2 cellular contexts compared by ENCODE assay signal in the genomic region with DNA sequence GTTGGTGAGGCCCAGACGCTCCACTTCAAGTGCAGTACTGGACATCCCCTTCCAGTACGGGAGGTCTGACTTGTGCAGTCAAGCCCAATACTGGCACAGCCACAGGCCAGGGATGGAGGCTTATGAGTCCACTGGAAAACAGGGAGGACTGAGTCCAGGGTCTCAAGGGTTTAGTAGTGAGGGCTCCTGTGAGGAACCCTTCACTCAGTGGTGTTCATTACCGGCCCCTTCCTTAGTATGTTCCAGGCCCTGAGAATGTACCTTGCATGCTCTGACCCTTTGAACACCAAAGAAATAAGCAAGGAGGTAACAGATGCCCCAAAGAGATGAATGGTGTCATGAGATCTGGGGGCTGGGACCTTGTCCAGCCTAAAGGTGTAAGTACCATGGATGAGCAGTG.
TF ChIP-seq lines count a peak whose summit lies in the region.

No MANE protein-coding gene starts in this region.

TF ChIP-seq in K562, 482 proteins besides CTCF, POLR2A, EP300 and RAD21:
- TF ChIP-seq HEY1 (CRISPR knock-in tag; IDR thresholded peaks at IDR 0.05; ENCODE audit: borderline replicate concordance) (no peak), RFX1 (IDR thresholded peaks at IDR 0.05) (no peak), SP2 (IDR thresholded peaks at IDR 0.05; ENCODE audit: extremely low read depth, low read depth, low read length, poor library complexity, severe bottlenecking) (no peak), NELFE (IDR thresholded peaks at IDR 0.05; ENCODE audit: insufficient read depth, insufficient read length) (no peak), SMARCE1 (IDR thresholded peaks at IDR 0.05) (no peak), ZNF184 (CRISPR knock-in tag; IDR thresholded peaks at IDR 0.05) (no peak), CREB1 (IDR thresholded peaks at IDR 0.05) (no peak), CREB1 (CRISPR knock-in tag; IDR thresholded peaks at IDR 0.05) (no peak), ZNF217 (CRISPR knock-in tag; IDR thresholded peaks at IDR 0.05) (no peak), FOXK2 (conservative IDR thresholded peaks at IDR 0.05 in 1 of 2, IDR thresholded peaks at IDR 0.05 in 1 of 2; ENCODE audit: low read depth in 2 of 2) (no peak), ELF4 (CRISPR knock-in tag; IDR thresholded peaks at IDR 0.05) (no peak), MEF2D (tag; conservative IDR thresholded peaks at IDR 0.05; ENCODE audit: low read depth) (no peak), SREBF2 (CRISPR knock-in tag; IDR thresholded peaks at IDR 0.05) (no peak), NEUROD1 (IDR thresholded peaks at IDR 0.05; ENCODE audit: borderline replicate concordance, low read depth, low read length, partially characterized antibody) (no peak)
- TF ChIP-seq, protein P1, sequence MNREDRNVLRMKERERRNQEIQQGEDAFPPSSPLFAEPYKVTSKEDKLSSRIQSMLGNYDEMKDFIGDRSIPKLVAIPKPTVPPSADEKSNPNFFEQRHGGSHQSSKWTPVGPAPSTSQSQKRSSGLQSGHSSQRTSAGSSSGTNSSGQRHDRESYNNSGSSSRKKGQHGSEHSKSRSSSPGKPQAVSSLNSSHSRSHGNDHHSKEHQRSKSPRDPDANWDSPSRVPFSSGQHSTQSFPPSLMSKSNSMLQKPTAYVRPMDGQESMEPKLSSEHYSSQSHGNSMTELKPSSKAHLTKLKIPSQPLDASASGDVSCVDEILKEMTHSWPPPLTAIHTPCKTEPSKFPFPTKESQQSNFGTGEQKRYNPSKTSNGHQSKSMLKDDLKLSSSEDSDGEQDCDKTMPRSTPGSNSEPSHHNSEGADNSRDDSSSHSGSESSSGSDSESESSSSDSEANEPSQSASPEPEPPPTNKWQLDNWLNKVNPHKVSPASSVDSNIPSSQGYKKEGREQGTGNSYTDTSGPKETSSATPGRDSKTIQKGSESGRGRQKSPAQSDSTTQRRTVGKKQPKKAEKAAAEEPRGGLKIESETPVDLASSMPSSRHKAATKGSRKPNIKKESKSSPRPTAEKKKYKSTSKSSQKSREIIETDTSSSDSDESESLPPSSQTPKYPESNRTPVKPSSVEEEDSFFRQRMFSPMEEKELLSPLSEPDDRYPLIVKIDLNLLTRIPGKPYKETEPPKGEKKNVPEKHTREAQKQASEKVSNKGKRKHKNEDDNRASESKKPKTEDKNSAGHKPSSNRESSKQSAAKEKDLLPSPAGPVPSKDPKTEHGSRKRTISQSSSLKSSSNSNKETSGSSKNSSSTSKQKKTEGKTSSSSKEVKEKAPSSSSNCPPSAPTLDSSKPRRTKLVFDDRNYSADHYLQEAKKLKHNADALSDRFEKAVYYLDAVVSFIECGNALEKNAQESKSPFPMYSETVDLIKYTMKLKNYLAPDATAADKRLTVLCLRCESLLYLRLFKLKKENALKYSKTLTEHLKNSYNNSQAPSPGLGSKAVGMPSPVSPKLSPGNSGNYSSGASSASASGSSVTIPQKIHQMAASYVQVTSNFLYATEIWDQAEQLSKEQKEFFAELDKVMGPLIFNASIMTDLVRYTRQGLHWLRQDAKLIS (CRISPR knock-in tag; IDR thresholded peaks at IDR 0.05): no peak
- TF ChIP-seq, protein P2, sequence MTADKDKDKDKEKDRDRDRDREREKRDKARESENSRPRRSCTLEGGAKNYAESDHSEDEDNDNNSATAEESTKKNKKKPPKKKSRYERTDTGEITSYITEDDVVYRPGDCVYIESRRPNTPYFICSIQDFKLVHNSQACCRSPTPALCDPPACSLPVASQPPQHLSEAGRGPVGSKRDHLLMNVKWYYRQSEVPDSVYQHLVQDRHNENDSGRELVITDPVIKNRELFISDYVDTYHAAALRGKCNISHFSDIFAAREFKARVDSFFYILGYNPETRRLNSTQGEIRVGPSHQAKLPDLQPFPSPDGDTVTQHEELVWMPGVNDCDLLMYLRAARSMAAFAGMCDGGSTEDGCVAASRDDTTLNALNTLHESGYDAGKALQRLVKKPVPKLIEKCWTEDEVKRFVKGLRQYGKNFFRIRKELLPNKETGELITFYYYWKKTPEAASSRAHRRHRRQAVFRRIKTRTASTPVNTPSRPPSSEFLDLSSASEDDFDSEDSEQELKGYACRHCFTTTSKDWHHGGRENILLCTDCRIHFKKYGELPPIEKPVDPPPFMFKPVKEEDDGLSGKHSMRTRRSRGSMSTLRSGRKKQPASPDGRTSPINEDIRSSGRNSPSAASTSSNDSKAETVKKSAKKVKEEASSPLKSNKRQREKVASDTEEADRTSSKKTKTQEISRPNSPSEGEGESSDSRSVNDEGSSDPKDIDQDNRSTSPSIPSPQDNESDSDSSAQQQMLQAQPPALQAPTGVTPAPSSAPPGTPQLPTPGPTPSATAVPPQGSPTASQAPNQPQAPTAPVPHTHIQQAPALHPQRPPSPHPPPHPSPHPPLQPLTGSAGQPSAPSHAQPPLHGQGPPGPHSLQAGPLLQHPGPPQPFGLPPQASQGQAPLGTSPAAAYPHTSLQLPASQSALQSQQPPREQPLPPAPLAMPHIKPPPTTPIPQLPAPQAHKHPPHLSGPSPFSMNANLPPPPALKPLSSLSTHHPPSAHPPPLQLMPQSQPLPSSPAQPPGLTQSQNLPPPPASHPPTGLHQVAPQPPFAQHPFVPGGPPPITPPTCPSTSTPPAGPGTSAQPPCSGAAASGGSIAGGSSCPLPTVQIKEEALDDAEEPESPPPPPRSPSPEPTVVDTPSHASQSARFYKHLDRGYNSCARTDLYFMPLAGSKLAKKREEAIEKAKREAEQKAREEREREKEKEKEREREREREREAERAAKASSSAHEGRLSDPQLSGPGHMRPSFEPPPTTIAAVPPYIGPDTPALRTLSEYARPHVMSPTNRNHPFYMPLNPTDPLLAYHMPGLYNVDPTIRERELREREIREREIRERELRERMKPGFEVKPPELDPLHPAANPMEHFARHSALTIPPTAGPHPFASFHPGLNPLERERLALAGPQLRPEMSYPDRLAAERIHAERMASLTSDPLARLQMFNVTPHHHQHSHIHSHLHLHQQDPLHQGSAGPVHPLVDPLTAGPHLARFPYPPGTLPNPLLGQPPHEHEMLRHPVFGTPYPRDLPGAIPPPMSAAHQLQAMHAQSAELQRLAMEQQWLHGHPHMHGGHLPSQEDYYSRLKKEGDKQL (CRISPR knock-in tag; IDR thresholded peaks at IDR 0.05; ENCODE audit: borderline replicate concordance): no peak
- TF ChIP-seq, protein P3, sequence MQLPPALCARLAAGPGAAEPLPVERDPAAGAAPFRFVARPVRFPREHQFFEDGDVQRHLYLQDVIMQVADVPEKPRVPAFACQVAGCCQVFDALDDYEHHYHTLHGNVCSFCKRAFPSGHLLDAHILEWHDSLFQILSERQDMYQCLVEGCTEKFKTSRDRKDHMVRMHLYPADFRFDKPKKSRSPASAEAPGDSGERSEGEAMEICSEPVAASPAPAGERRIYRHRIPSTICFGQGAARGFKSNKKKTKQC (CRISPR knock-in tag; IDR thresholded peaks at IDR 0.05): no peak

TF ChIP-seq in WTC11, 78 proteins besides CTCF, POLR2A, EP300 and RAD21:
- TF ChIP-seq, protein P4, sequence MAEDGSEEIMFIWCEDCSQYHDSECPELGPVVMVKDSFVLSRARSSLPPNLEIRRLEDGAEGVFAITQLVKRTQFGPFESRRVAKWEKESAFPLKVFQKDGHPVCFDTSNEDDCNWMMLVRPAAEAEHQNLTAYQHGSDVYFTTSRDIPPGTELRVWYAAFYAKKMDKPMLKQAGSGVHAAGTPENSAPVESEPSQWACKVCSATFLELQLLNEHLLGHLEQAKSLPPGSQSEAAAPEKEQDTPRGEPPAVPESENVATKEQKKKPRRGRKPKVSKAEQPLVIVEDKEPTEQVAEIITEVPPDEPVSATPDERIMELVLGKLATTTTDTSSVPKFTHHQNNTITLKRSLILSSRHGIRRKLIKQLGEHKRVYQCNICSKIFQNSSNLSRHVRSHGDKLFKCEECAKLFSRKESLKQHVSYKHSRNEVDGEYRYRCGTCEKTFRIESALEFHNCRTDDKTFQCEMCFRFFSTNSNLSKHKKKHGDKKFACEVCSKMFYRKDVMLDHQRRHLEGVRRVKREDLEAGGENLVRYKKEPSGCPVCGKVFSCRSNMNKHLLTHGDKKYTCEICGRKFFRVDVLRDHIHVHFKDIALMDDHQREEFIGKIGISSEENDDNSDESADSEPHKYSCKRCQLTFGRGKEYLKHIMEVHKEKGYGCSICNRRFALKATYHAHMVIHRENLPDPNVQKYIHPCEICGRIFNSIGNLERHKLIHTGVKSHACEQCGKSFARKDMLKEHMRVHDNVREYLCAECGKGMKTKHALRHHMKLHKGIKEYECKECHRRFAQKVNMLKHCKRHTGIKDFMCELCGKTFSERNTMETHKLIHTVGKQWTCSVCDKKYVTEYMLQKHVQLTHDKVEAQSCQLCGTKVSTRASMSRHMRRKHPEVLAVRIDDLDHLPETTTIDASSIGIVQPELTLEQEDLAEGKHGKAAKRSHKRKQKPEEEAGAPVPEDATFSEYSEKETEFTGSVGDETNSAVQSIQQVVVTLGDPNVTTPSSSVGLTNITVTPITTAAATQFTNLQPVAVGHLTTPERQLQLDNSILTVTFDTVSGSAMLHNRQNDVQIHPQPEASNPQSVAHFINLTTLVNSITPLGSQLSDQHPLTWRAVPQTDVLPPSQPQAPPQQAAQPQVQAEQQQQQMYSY (CRISPR knock-in tag; IDR thresholded peaks at IDR 0.05): no peak
- TF ChIP-seq, protein P5, sequence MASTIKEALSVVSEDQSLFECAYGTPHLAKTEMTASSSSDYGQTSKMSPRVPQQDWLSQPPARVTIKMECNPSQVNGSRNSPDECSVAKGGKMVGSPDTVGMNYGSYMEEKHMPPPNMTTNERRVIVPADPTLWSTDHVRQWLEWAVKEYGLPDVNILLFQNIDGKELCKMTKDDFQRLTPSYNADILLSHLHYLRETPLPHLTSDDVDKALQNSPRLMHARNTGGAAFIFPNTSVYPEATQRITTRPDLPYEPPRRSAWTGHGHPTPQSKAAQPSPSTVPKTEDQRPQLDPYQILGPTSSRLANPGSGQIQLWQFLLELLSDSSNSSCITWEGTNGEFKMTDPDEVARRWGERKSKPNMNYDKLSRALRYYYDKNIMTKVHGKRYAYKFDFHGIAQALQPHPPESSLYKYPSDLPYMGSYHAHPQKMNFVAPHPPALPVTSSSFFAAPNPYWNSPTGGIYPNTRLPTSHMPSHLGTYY (CRISPR knock-in tag; IDR thresholded peaks at IDR 0.05): no peak
- no peak for TF ChIP-seq JAZF1 (CRISPR knock-in tag; IDR thresholded peaks at IDR 0.05)
- TF ChIP-seq, protein P6, sequence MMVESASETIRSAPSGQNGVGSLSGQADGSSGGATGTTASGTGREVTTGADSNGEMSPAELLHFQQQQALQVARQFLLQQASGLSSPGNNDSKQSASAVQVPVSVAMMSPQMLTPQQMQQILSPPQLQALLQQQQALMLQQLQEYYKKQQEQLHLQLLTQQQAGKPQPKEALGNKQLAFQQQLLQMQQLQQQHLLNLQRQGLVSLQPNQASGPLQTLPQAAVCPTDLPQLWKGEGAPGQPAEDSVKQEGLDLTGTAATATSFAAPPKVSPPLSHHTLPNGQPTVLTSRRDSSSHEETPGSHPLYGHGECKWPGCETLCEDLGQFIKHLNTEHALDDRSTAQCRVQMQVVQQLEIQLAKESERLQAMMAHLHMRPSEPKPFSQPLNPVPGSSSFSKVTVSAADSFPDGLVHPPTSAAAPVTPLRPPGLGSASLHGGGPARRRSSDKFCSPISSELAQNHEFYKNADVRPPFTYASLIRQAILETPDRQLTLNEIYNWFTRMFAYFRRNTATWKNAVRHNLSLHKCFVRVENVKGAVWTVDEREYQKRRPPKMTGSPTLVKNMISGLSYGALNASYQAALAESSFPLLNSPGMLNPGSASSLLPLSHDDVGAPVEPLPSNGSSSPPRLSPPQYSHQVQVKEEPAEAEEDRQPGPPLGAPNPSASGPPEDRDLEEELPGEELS (CRISPR knock-in tag; IDR thresholded peaks at IDR 0.05): no peak
- TF ChIP-seq ZNF423 (CRISPR knock-in tag; IDR thresholded peaks at IDR 0.05): no peak
- TF ChIP-seq, protein P7, sequence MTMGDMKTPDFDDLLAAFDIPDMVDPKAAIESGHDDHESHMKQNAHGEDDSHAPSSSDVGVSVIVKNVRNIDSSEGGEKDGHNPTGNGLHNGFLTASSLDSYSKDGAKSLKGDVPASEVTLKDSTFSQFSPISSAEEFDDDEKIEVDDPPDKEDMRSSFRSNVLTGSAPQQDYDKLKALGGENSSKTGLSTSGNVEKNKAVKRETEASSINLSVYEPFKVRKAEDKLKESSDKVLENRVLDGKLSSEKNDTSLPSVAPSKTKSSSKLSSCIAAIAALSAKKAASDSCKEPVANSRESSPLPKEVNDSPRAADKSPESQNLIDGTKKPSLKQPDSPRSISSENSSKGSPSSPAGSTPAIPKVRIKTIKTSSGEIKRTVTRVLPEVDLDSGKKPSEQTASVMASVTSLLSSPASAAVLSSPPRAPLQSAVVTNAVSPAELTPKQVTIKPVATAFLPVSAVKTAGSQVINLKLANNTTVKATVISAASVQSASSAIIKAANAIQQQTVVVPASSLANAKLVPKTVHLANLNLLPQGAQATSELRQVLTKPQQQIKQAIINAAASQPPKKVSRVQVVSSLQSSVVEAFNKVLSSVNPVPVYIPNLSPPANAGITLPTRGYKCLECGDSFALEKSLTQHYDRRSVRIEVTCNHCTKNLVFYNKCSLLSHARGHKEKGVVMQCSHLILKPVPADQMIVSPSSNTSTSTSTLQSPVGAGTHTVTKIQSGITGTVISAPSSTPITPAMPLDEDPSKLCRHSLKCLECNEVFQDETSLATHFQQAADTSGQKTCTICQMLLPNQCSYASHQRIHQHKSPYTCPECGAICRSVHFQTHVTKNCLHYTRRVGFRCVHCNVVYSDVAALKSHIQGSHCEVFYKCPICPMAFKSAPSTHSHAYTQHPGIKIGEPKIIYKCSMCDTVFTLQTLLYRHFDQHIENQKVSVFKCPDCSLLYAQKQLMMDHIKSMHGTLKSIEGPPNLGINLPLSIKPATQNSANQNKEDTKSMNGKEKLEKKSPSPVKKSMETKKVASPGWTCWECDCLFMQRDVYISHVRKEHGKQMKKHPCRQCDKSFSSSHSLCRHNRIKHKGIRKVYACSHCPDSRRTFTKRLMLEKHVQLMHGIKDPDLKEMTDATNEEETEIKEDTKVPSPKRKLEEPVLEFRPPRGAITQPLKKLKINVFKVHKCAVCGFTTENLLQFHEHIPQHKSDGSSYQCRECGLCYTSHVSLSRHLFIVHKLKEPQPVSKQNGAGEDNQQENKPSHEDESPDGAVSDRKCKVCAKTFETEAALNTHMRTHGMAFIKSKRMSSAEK (CRISPR knock-in tag; IDR thresholded peaks at IDR 0.05; ENCODE audit: borderline replicate concordance): no peak
- TF ChIP-seq, protein P8, sequence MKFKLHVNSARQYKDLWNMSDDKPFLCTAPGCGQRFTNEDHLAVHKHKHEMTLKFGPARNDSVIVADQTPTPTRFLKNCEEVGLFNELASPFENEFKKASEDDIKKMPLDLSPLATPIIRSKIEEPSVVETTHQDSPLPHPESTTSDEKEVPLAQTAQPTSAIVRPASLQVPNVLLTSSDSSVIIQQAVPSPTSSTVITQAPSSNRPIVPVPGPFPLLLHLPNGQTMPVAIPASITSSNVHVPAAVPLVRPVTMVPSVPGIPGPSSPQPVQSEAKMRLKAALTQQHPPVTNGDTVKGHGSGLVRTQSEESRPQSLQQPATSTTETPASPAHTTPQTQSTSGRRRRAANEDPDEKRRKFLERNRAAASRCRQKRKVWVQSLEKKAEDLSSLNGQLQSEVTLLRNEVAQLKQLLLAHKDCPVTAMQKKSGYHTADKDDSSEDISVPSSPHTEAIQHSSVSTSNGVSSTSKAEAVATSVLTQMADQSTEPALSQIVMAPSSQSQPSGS (CRISPR knock-in tag; IDR thresholded peaks at IDR 0.05; ENCODE audit: borderline replicate concordance, low read depth): no peak
- TF ChIP-seq SMAD3 (CRISPR knock-in tag; IDR thresholded peaks at IDR 0.05; ENCODE audit: borderline replicate concordance): no peak
- TF ChIP-seq FOXJ3 (CRISPR knock-in tag; IDR thresholded peaks at IDR 0.05; ENCODE audit: borderline replicate concordance): no peak
